Comparison of ENCODE assay signal across 22 cellular contexts in the genomic region with DNA sequence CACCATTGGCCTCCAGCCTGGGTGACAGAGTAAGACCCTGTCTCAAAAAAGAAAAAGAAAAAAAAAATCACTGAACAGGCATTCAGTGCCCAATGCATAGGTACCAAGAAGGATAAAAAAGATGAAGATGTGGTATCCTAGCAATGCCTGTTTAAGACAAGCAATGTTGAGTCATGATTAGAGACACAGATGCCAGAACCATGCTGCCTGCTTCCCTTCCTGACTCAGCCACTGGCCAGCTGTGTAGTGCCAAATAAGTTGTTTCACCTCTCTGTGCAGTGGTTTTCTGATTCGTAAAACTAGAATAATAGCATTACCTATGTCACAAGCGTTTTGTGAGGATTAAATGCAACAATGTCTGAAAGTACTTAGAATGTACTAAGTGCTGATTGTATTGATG.
DNase-seq lines count a peak whose midpoint lies in the region; ATAC-seq and TF ChIP-seq lines count a peak whose summit lies in the region.
"Had no signal": no experiment of that assay in that cellular context is flagged by ENCODE, and none has a peak within 500 bp of the region (broad histone marks: within the 10 kb centered on the region; RNA-seq: fewer than 3 reads in every experiment).

No MANE protein-coding gene starts in this region.

- no peak for TF ChIP-seq POLR2A in erythroblast (IDR thresholded peaks at IDR 0.05; ENCODE audit: low read length)

- no peak overlapping the region for H3K4me3 Mint-ChIP-seq in T-helper 17 cell
- H3K4me3 Mint-ChIP-seq: activated naive CD4-positive, alpha-beta T cell treated with anti-CD3 and anti-CD28 coated beads, Interleukin-2, amount 10 ng/mL, durations not matched to agents 7 days and 5 days; CD4-positive, alpha-beta T cell; T-helper 1 cell treated with Interleukin-12 subunit alpha and Interleukin-12 subunit beta and Interleukin-4 antibody, amounts not matched to agents 30 μg/mL and 1 μg/mL, for 36 hours had no signal

- H3K27ac ChIP-seq in RWPE2 (ENCODE audit: poor library complexity, severe bottlenecking): no peak overlapping the region
- H3K27ac ChIP-seq: heart left ventricle, tibial artery had no signal

- peak; percentile 83 for ATAC-seq in RWPE2 (ENCODE audit: low read depth)
- ATAC-seq in esophagus mucosa: peak; percentile 62
- no peak for ATAC-seq in T-helper 17 cell
- ATAC-seq: activated CD4-positive, CD25-positive, alpha-beta regulatory T cell treated with anti-CD3 and anti-CD28 coated beads, Interleukin-2, amount 50 U/mL, for 24 hours; HCT116; heart left ventricle had no signal

- no peak overlapping the region for H3K27ac Mint-ChIP-seq in T-helper 17 cell
- H3K27ac Mint-ChIP-seq: activated naive CD4-positive, alpha-beta T cell treated with anti-CD3 and anti-CD28 coated beads, Interleukin-2, amount 10 ng/mL, durations not matched to agents 7 days and 5 days; CD4-positive, alpha-beta T cell; T-helper 1 cell treated with Interleukin-12 subunit alpha and Interleukin-12 subunit beta and Interleukin-4 antibody, amounts not matched to agents 30 μg/mL and 1 μg/mL, for 36 hours had no signal

- H3K27me3 ChIP-seq in RWPE2 (ENCODE audit: insufficient read depth, poor library complexity, severe bottlenecking): no peaks in the 10 kb centered on the region
- H3K27me3 ChIP-seq: heart left ventricle, tibial artery had no signal

- DNase-seq in GM04504 (ENCODE audit: low read depth) (peak; percentile 38), RWPE2 (ENCODE audit: low spot score) (no peak), renal cortical epithelial cell (ENCODE audit: low read depth) (peak; percentile 18), middle frontal gyrus (ENCODE audit: extremely low spot score, low spot score) (no peak), erythroblast (lab: John Stamatoyannopoulos, UW) (no peak), T-helper 17 cell (no peak)
- no peak for DNase-seq in activated CD4-positive, CD25-positive, alpha-beta regulatory T cell treated with anti-CD3 and anti-CD28 coated beads, Interleukin-2, amount 50 U/mL, for 72 hours
- DNase-seq: activated naive CD4-positive, alpha-beta T cell treated with anti-CD3 and anti-CD28 coated beads, Interleukin-2, amount 10 ng/mL, durations not matched to agents 7 days and 5 days; caudate nucleus; CD4-positive, alpha-beta T cell; effector CD8-positive, alpha-beta T cell; heart left ventricle; kidney; NCI-H1105; NCI-H2171; occipital lobe; stimulated activated CD4-positive, alpha-beta T cell treated with anti-CD3 and anti-CD28 coated beads, Interleukin-4, amount 100 ng/mL, for 24 hours; tibial artery had no signal

- H3K9me3 ChIP-seq in RWPE2 (ENCODE audit: severe bottlenecking) (no peaks in the 10 kb centered on the region), T-helper 17 cell (ENCODE audit: control insufficient read depth, low read length, poor library complexity, severe bottlenecking) (no peaks in the 10 kb centered on the region)
- H3K9me3 ChIP-seq: heart left ventricle, tibial artery had no signal

- no peaks in the 10 kb centered on the region for H3K27me3 Mint-ChIP-seq in T-helper 17 cell
- H3K27me3 Mint-ChIP-seq: activated naive CD4-positive, alpha-beta T cell treated with anti-CD3 and anti-CD28 coated beads, Interleukin-2, amount 10 ng/mL, durations not matched to agents 7 days and 5 days; CD4-positive, alpha-beta T cell had no signal

- peaks cover 7% of the 10 kb centered on the region for H3K4me1 Mint-ChIP-seq in T-helper 17 cell
- H3K4me1 Mint-ChIP-seq: activated naive CD4-positive, alpha-beta T cell treated with anti-CD3 and anti-CD28 coated beads, Interleukin-2, amount 10 ng/mL, durations not matched to agents 7 days and 5 days had no signal

- H3K4me3 ChIP-seq in RWPE2 (ENCODE audit: severe bottlenecking): no peak overlapping the region
- H3K4me3 ChIP-seq: heart left ventricle, tibial artery had no signal

- peaks cover 6% of the 10 kb centered on the region for H3K36me3 Mint-ChIP-seq in T-helper 17 cell (ENCODE audit: low read depth)
- H3K36me3 Mint-ChIP-seq: activated naive CD4-positive, alpha-beta T cell treated with anti-CD3 and anti-CD28 coated beads, Interleukin-2, amount 10 ng/mL, durations not matched to agents 7 days and 5 days had no signal

- no peaks in the 10 kb centered on the region for H3K36me3 ChIP-seq in RWPE2 (ENCODE audit: low read depth)

- TF ChIP-seq CTCF in RWPE2 (IDR thresholded peaks at IDR 0.05; ENCODE audit: poor library complexity, severe bottlenecking): no peak

- no peaks in the 10 kb centered on the region for H3K4me1 ChIP-seq in RWPE2 (ENCODE audit: insufficient read depth, poor library complexity, severe bottlenecking)
- H3K4me1 ChIP-seq: heart left ventricle, tibial artery had no signal

Comparison
In these comparisons a context has a peak if more than half of its experiments do, and no peak if none do; other contexts are left out.
1. DNase-seq: peak in GM04504 (single experiment) and renal cortical epithelial cell (single experiment); none in RWPE2 (single experiment), middle frontal gyrus (single experiment), erythroblast (0 of 2), T-helper 17 cell (0 of 3) and activated CD4-positive, CD25-positive, alpha-beta regulatory T cell treated with anti-CD3 and anti-CD28 coated beads, Interleukin-2, amount 50 U/mL, for 72 hours (single experiment).